1 cellular context compared by ENCODE assay signal in genomic region chr15:42182328-42182901, GRCh38.
TF ChIP-seq lines count a peak whose summit lies in the region.

No MANE protein-coding gene starts in this region.

TF ChIP-seq in GM12878, 131 proteins besides CTCF, POLR2A, EP300 and RAD21:
- TF ChIP-seq SMC3 (IDR thresholded peaks at IDR 0.05; ENCODE audit: borderline replicate concordance, low read length) = no peak
